8 cellular contexts compared by ENCODE assay signal in genomic region chr6:73519943-73520687, GRCh38. TPM values are rescaled to one million over a fixed set of nuclear protein-coding genes. Genes with fewer than 3 reads are reported as not detected.
DNase-seq lines count a peak whose midpoint lies in the region; ATAC-seq and TF ChIP-seq lines count a peak whose summit lies in the region.

No MANE protein-coding gene starts in this region.

- ATAC-seq in HG02610 (IDR thresholded peaks at IDR 0.05; ENCODE audit: unreplicated experiment) (peak; percentile 16), HG03520 (IDR thresholded peaks at IDR 0.05; ENCODE audit: unreplicated experiment) (no peak)
- ATAC-seq in naive thymus-derived CD8-positive, alpha-beta T cell = peak; percentile 17 to 29

- H3K4me1 Mint-ChIP-seq in CD8-positive, alpha-beta memory T cell = peaks cover 71 to 78% (median 71%) of the 10 kb centered on the region in 3 donors
- H3K4me1 Mint-ChIP-seq in naive thymus-derived CD8-positive, alpha-beta T cell = peaks cover 28 to 75% (median 70%) of the 10 kb centered on the region in 4 donors

- H3K36me3 Mint-ChIP-seq in CD8-positive, alpha-beta memory T cell = peaks cover 22 to 66% (median 24%) of the 10 kb centered on the region in 3 donors
- peaks cover 17 to 59% (median 22%) of the 10 kb centered on the region in 3 donors for H3K36me3 Mint-ChIP-seq in naive thymus-derived CD8-positive, alpha-beta T cell

- H3K27me3 ChIP-seq in CD8-positive, alpha-beta memory T cell (ENCODE audit: insufficient read depth, low read length, poor library complexity, severe bottlenecking) = no peaks in the 10 kb centered on the region
- no peaks in the 10 kb centered on the region for H3K27me3 ChIP-seq in Peyer's patch
- H3K27me3 ChIP-seq in fibroblast of lung (ENCODE audit: control insufficient read depth, insufficient read depth, low read length) = no peaks in the 10 kb centered on the region

- H3K4me2 ChIP-seq in fibroblast of lung (ENCODE audit: extremely low read depth, insufficient read depth, low read length) = peak overlapping the region; percentile 96

- POLR2A ChIA-PET in CD8-positive, alpha-beta memory T cell (lab: Charles Lee) = interaction anchor here (0.6 to 4.8 kb wide), 15 partner anchors 18 to 133 kb away, joined by 3 to 67 read pairs (median 4); partner anchors contain the start of genes CGAS, MTO1 and SLC17A5
- POLR2A ChIA-PET in naive thymus-derived CD8-positive, alpha-beta T cell (lab: Charles Lee) = interaction anchor here (0.6 to 9.5 kb wide), 27 partner anchors 8 to 900 kb away, joined by 3 to 198 read pairs (median 4); partner anchors contain the start of genes MTO1 and SLC17A5

- H3K27ac Mint-ChIP-seq in CD8-positive, alpha-beta memory T cell = peak overlapping the region; percentile 92 to 99 (median 99)
- peak overlapping the region; percentile 95 to 99 (median 98) for H3K27ac Mint-ChIP-seq in naive thymus-derived CD8-positive, alpha-beta T cell

- peak; percentile 37 to 62 for TF ChIP-seq POLR2A in Peyer's patch (IDR thresholded peaks at IDR 0.05)

- peak overlapping the region; percentile 98 for H3K4me3 ChIP-seq in CD8-positive, alpha-beta memory T cell (ENCODE audit: low read length)
- peak overlapping the region; percentile 82 to 99 (median 88) for H3K4me3 ChIP-seq in Peyer's patch
- H3K4me3 ChIP-seq in fibroblast of lung (replicated peaks in 1 of 4; ENCODE audit: control extremely low read depth in 1 of 4, insufficient read depth in 1 of 4, low read depth in 3 of 4, low read length in 4 of 4) = peak overlapping the region; percentile 78 to 100 (median 90)

- no peak for TF ChIP-seq CTCF in Peyer's patch (IDR thresholded peaks at IDR 0.05)
- no peak for TF ChIP-seq CTCF in fibroblast of lung (conservative IDR thresholded peaks at IDR 0.05 in 1 of 2, IDR thresholded peaks at IDR 0.05 in 1 of 2; ENCODE audit: low read depth in 1 of 2, low read length in 2 of 2)

- H3K36me3 ChIP-seq in CD8-positive, alpha-beta memory T cell (ENCODE audit: insufficient read depth, low read length) = peaks cover 45% of the 10 kb centered on the region
- H3K36me3 ChIP-seq in Peyer's patch (peaks cover 0 to 43% (median 0%) of the 10 kb centered on the region in 3 donors), fibroblast of lung (ENCODE audit: control insufficient read depth, insufficient read depth, low read length) (peaks cover 20% of the 10 kb centered on the region)

- peaks cover 41% of the 10 kb centered on the region for H3K79me2 ChIP-seq in fibroblast of lung (ENCODE audit: control insufficient read depth, insufficient read depth, low read length)

- peak overlapping the region; percentile 89 to 99 (median 96) for H3K4me3 Mint-ChIP-seq in CD8-positive, alpha-beta memory T cell
- H3K4me3 Mint-ChIP-seq in naive thymus-derived CD8-positive, alpha-beta T cell = peak overlapping the region; percentile 90 to 98 (median 95)

- peak; percentile 70 to 88 (median 75) for DNase-seq in CD8-positive, alpha-beta memory T cell
- DNase-seq in Peyer's patch = peak; percentile 57 to 87 (median 85)
- peak; percentile 52 to 75 for DNase-seq in activated T-helper 1 cell treated with anti-CD3 and anti-CD28 coated beads, Interleukin-2, amount 50 U/mL, for 16 hours (ENCODE audit: low read depth in 1 of 2, low spot score in 1 of 2)
- DNase-seq in fibroblast of lung (ENCODE audit: low read depth in 2 of 2) = peak; percentile 69 to 80
- DNase-seq in naive thymus-derived CD8-positive, alpha-beta T cell = peak; percentile 58 to 84 (median 74)
- peak; percentile 61 to 62 for DNase-seq in stimulated activated CD8-positive, alpha-beta memory T cell treated with anti-CD3 and anti-CD28 coated beads, Interleukin-7, amount 100 ng/mL, for 48 hours (ENCODE audit: extremely low read depth in 1 of 2, low read depth in 1 of 2)

- H3K4me1 ChIP-seq in CD8-positive, alpha-beta memory T cell (ENCODE audit: insufficient read depth, low read length) = peaks cover 53% of the 10 kb centered on the region
- H3K4me1 ChIP-seq in Peyer's patch (peaks cover 0 to 39% (median 19%) of the 10 kb centered on the region in 4 donors), fibroblast of lung (ENCODE audit: control insufficient read depth, extremely low read depth, insufficient read depth, low read length) (peaks cover 9% of the 10 kb centered on the region)

- no peaks in the 10 kb centered on the region for H3K9me3 ChIP-seq in CD8-positive, alpha-beta memory T cell (ENCODE audit: low read length)
- no peaks in the 10 kb centered on the region for H3K9me3 ChIP-seq in Peyer's patch
- no peaks in the 10 kb centered on the region for H3K9me3 ChIP-seq in fibroblast of lung (ENCODE audit: control insufficient read depth, insufficient read depth, low read depth, low read length)

- CTCF ChIA-PET in CD8-positive, alpha-beta memory T cell (lab: Charles Lee) = interaction anchor here (0.8 to 5.4 kb wide), 7 partner anchors 59 to 133 kb away, joined by 3 to 36 read pairs (median 6); partner anchors contain the start of genes MTO1 and SLC17A5

- H3K27ac ChIP-seq in CD8-positive, alpha-beta memory T cell (ENCODE audit: low read depth, low read length) = peak overlapping the region; percentile 100
- H3K27ac ChIP-seq in Peyer's patch (peak overlapping the region; percentile 90 to 100 (median 96)), fibroblast of lung (ENCODE audit: insufficient read depth, low read length) (peak overlapping the region; percentile 97)

- no peaks in the 10 kb centered on the region for H3K9me3 Mint-ChIP-seq in CD8-positive, alpha-beta memory T cell
- H3K9me3 Mint-ChIP-seq in naive thymus-derived CD8-positive, alpha-beta T cell = peaks cover 0 to 6% (median 0%) of the 10 kb centered on the region in 9 donors

- peak overlapping the region; percentile 98 for H3K9ac ChIP-seq in fibroblast of lung (ENCODE audit: insufficient read depth, low read length)

- H2AFZ ChIP-seq in fibroblast of lung (ENCODE audit: low read length) = no peak overlapping the region

- peaks cover 5% of the 10 kb centered on the region for H4K20me1 ChIP-seq in fibroblast of lung (ENCODE audit: control insufficient read depth, extremely low read depth, insufficient read depth, low read length)

- peaks cover 0 to 11% of the 10 kb centered on the region in 2 donors for H3K27me3 Mint-ChIP-seq in CD8-positive, alpha-beta memory T cell
- H3K27me3 Mint-ChIP-seq in naive thymus-derived CD8-positive, alpha-beta T cell = peaks cover 0 to 3% (median 0%) of the 10 kb centered on the region in 5 donors

RNA-seq across cellular contexts. Expression of gene EEF1A1, which starts 0.7 kb away (rescaled TPM):
- total RNA-seq in CD8-positive, alpha-beta memory T cell = 1,000 to 10,000 TPM; 8,526 to 8,727 TPM
- polyA plus RNA-seq in CD8-positive, alpha-beta memory T cell = 10,611 TPM
- total RNA-seq in Peyer's patch (1,000 to 10,000 TPM; 4,216 to 7,500 (median 5,030) TPM), fibroblast of lung (21,405 and 36,498 TPM in 2 replicates)
- polyA plus RNA-seq in fibroblast of lung = 13,707 and 15,755 TPM in 2 replicates
- polyA plus RNA-seq in fibroblast of lung (2012) = 10,377 and 11,755 TPM in 2 replicates
- polyA minus RNA-seq in fibroblast of lung (ENCODE audit: low replicate concordance) = 8,762 and 9,002 TPM in 2 replicates
- total RNA-seq in naive thymus-derived CD8-positive, alpha-beta T cell = over 10,000 TPM; 14,584 to 14,776 TPM
- polyA plus RNA-seq in naive thymus-derived CD8-positive, alpha-beta T cell = over 10,000 TPM; 14,095 to 14,658 (median 14,646) TPM

RNA-seq across cellular contexts. Expression of gene MTO1, which starts 58.6 kb away (rescaled TPM):
- total RNA-seq in CD8-positive, alpha-beta memory T cell = 10 to 100 TPM; 44.2 to 48.1 TPM
- 34.4 TPM for polyA plus RNA-seq in CD8-positive, alpha-beta memory T cell
- total RNA-seq in Peyer's patch (100 to 1,000 TPM in 1 of 4 donors, 10 to 100 TPM in 3; 29.2 to 115 (median 43.0) TPM), fibroblast of lung (47.3 and 52.4 TPM in 2 replicates)
- polyA plus RNA-seq in fibroblast of lung = 21.5 and 24.2 TPM in 2 replicates
- polyA plus RNA-seq in fibroblast of lung (2012) = 13.8 and 15.5 TPM in 2 replicates
- 24.5 and 25.1 TPM in 2 replicates for polyA minus RNA-seq in fibroblast of lung (ENCODE audit: low replicate concordance)
- 10 to 100 TPM; 87.8 to 90.6 TPM for total RNA-seq in naive thymus-derived CD8-positive, alpha-beta T cell
- polyA plus RNA-seq in naive thymus-derived CD8-positive, alpha-beta T cell = 10 to 100 TPM; 23.6 to 33.0 (median 25.0) TPM
